In genomic region chr20:46130534-46130933, GRCh38 we compare ENCODE assay signal across 19 cellular contexts. TPM values are rescaled to one million over a fixed set of nuclear protein-coding genes. Genes with fewer than 3 reads are reported as not detected.
A peak's percentile ranks its signal among the peaks of the same experiment; 100 is the strongest.
DNase-seq lines count a peak whose midpoint lies in the region; ATAC-seq and TF ChIP-seq lines count a peak whose summit lies in the region.
"Had no signal": no experiment of that assay in that cellular context is flagged by ENCODE, and none has a peak within 500 bp of the region (broad histone marks: within the 10 kb centered on the region; RNA-seq: fewer than 3 reads in every experiment).

No MANE protein-coding gene starts in this region.

- no peaks in the 10 kb centered on the region for H3K4me1 Mint-ChIP-seq in activated T-helper 17 cell treated with anti-CD3 and anti-CD28 coated beads, Interleukin-2, amount 50 U/mL, for 72 hours
- peaks cover 10% of the 10 kb centered on the region for H3K4me1 Mint-ChIP-seq in endothelial cell (ENCODE audit: unreplicated experiment)
- H3K4me1 Mint-ChIP-seq in activated naive CD8-positive, alpha-beta T cell treated with anti-CD3 and anti-CD28 coated beads for 36 hours = peaks cover 1% of the 10 kb centered on the region

- WGBS in esophagus squamous epithelium, 2 donors = 44 to 52% methylated on average over 4 of the region's 4 CpGs

- H3K4me3 ChIP-seq in BLaER1 treated with 17β-estradiol and CSF1 and Interleukin-3, amounts not matched to agents 10 nM and 100 nM = no peak overlapping the region
- H3K4me3 ChIP-seq in esophagus squamous epithelium = no peak overlapping the region
- H3K4me3 ChIP-seq: prostate gland, SK-N-MC, stomach had no signal

- DNase-seq in NCI-H2196 (lab: John Stamatoyannopoulos, UW; ENCODE audit: unreplicated experiment) (peak; percentile 59), NCI-H526 (lab: John Stamatoyannopoulos, UW) (no peak), endothelial cell (ENCODE audit: low spot score) (no peak), esophagus squamous epithelium (lab: John Stamatoyannopoulos, UW) (no peak)
- no peak for DNase-seq in activated naive CD8-positive, alpha-beta T cell treated with anti-CD3 and anti-CD28 coated beads for 36 hours
- DNase-seq: activated CD4-positive, alpha-beta memory T cell treated with anti-CD3 and anti-CD28 coated beads for 36 hours; activated T-cell treated with anti-CD3 and anti-CD28 coated beads, Interleukin-2, amount 50 U/mL, for 72 hours; Caco-2; central memory CD4-positive, alpha-beta T cell; foreskin keratinocyte; left ventricle myocardium superior; NCI-H1930; stomach had no signal

- H3K27ac ChIP-seq in BLaER1 treated with 17β-estradiol and CSF1 and Interleukin-3, amounts not matched to agents 10 nM and 100 nM = no peak overlapping the region
- H3K27ac ChIP-seq in esophagus squamous epithelium = no peak overlapping the region
- H3K27ac ChIP-seq: foreskin keratinocyte, HL-60, prostate gland, SK-N-MC, stomach had no signal

- intact Hi-C loops in esophagus squamous epithelium (cut with DNase I) = loop anchor here (10.0 kb wide), 1 partner anchor 214 kb away; no protein-coding TSS in a partner anchor

- no peaks in the 10 kb centered on the region for H3K27me3 ChIP-seq in BLaER1 treated with 17β-estradiol and CSF1 and Interleukin-3, amounts not matched to agents 10 nM and 100 nM
- peaks cover 0 to 48% (median 0%) of the 10 kb centered on the region in 4 donors for H3K27me3 ChIP-seq in esophagus squamous epithelium

- no peak overlapping the region for H3K9ac ChIP-seq in BLaER1 treated with 17β-estradiol and CSF1 and Interleukin-3, amounts not matched to agents 10 nM and 100 nM

- peak overlapping the region in 8 of 11 experiments; percentile 9 to 42 (median 32); a peak in 9 of 22 replicates for H3K4me2 ChIP-seq in BLaER1 treated with 17β-estradiol and CSF1 and Interleukin-3, amounts not matched to agents 10 nM and 100 nM

- H3K9me3 ChIP-seq in BLaER1 treated with 17β-estradiol and CSF1 and Interleukin-3, amounts not matched to agents 10 nM and 100 nM (replicated peaks in 1 of 11) = no peaks in the 10 kb centered on the region
- no peaks in the 10 kb centered on the region for H3K9me3 ChIP-seq in esophagus squamous epithelium
- H3K9me3 ChIP-seq: Caco-2, prostate gland, stomach had no signal

- H3K27me3 Mint-ChIP-seq in activated T-helper 17 cell treated with anti-CD3 and anti-CD28 coated beads, Interleukin-2, amount 50 U/mL, for 72 hours = peaks cover 24% of the 10 kb centered on the region
- peaks cover 4% of the 10 kb centered on the region for H3K27me3 Mint-ChIP-seq in endothelial cell (ENCODE audit: unreplicated experiment)
- peaks cover 32% of the 10 kb centered on the region for H3K27me3 Mint-ChIP-seq in activated naive CD8-positive, alpha-beta T cell treated with anti-CD3 and anti-CD28 coated beads for 36 hours

- ATAC-seq in GM18505 (IDR thresholded peaks at IDR 0.05; ENCODE audit: unreplicated experiment) = no peak
- peak; percentile 48 for ATAC-seq in activated T-helper 17 cell treated with anti-CD3 and anti-CD28 coated beads, Interleukin-2, amount 50 U/mL, for 72 hours (replicated peaks)
- ATAC-seq: foreskin keratinocyte had no signal

- peaks cover 0 to 69% (median 18%) of the 10 kb centered on the region in 11 experiments; a peak in 15 of 22 replicates for H4K20me1 ChIP-seq in BLaER1 treated with 17β-estradiol and CSF1 and Interleukin-3, amounts not matched to agents 10 nM and 100 nM

- H3K36me3 Mint-ChIP-seq in activated T-helper 17 cell treated with anti-CD3 and anti-CD28 coated beads, Interleukin-2, amount 50 U/mL, for 72 hours (ENCODE audit: low read depth) = no peaks in the 10 kb centered on the region
- H3K36me3 Mint-ChIP-seq in endothelial cell (ENCODE audit: low read depth, unreplicated experiment) = peaks cover 12% of the 10 kb centered on the region
- H3K36me3 Mint-ChIP-seq in activated naive CD8-positive, alpha-beta T cell treated with anti-CD3 and anti-CD28 coated beads for 36 hours = no peaks in the 10 kb centered on the region
- H3K36me3 Mint-ChIP-seq: activated CD4-positive, alpha-beta memory T cell treated with anti-CD3 and anti-CD28 coated beads for 36 hours had no signal

- no peak for TF ChIP-seq CTCF in endothelial cell (IDR thresholded peaks at IDR 0.05; ENCODE audit: unreplicated experiment)
- no peak for TF ChIP-seq CTCF in esophagus squamous epithelium (IDR thresholded peaks at IDR 0.05)

- H3K9me3 Mint-ChIP-seq in activated T-helper 17 cell treated with anti-CD3 and anti-CD28 coated beads, Interleukin-2, amount 50 U/mL, for 72 hours = no peaks in the 10 kb centered on the region
- H3K9me3 Mint-ChIP-seq in endothelial cell (ENCODE audit: unreplicated experiment) = no peaks in the 10 kb centered on the region
- H3K9me3 Mint-ChIP-seq in activated naive CD8-positive, alpha-beta T cell treated with anti-CD3 and anti-CD28 coated beads for 36 hours = no peaks in the 10 kb centered on the region
- H3K9me3 Mint-ChIP-seq: activated CD4-positive, alpha-beta memory T cell treated with anti-CD3 and anti-CD28 coated beads for 36 hours; activated T-cell treated with anti-CD3 and anti-CD28 coated beads, Interleukin-2, amount 50 U/mL, for 72 hours had no signal

- no peak overlapping the region for H3K4me3 Mint-ChIP-seq in activated T-helper 17 cell treated with anti-CD3 and anti-CD28 coated beads, Interleukin-2, amount 50 U/mL, for 72 hours
- no peak overlapping the region for H3K4me3 Mint-ChIP-seq in endothelial cell (ENCODE audit: unreplicated experiment)
- H3K4me3 Mint-ChIP-seq in activated naive CD8-positive, alpha-beta T cell treated with anti-CD3 and anti-CD28 coated beads for 36 hours = no peak overlapping the region
- H3K4me3 Mint-ChIP-seq: activated CD4-positive, alpha-beta memory T cell treated with anti-CD3 and anti-CD28 coated beads for 36 hours; activated T-cell treated with anti-CD3 and anti-CD28 coated beads, Interleukin-2, amount 50 U/mL, for 72 hours had no signal

- peak; percentile 32 for TF ChIP-seq POLR2A in GM18505 (IDR thresholded peaks at IDR 0.05; ENCODE audit: borderline replicate concordance, extremely low read depth, insufficient read depth, insufficient read length)
- TF ChIP-seq POLR2A in esophagus squamous epithelium (IDR thresholded peaks at IDR 0.05) = no peak

- H3K27ac Mint-ChIP-seq in activated T-helper 17 cell treated with anti-CD3 and anti-CD28 coated beads, Interleukin-2, amount 50 U/mL, for 72 hours = no peak overlapping the region
- no peak overlapping the region for H3K27ac Mint-ChIP-seq in endothelial cell (ENCODE audit: unreplicated experiment)
- no peak overlapping the region for H3K27ac Mint-ChIP-seq in activated naive CD8-positive, alpha-beta T cell treated with anti-CD3 and anti-CD28 coated beads for 36 hours
- H3K27ac Mint-ChIP-seq: activated CD4-positive, alpha-beta memory T cell treated with anti-CD3 and anti-CD28 coated beads for 36 hours; activated T-cell treated with anti-CD3 and anti-CD28 coated beads, Interleukin-2, amount 50 U/mL, for 72 hours had no signal

- H3K36me3 ChIP-seq in BLaER1 treated with 17β-estradiol and CSF1 and Interleukin-3, amounts not matched to agents 10 nM and 100 nM = peaks cover 3 to 41% (median 34%) of the 10 kb centered on the region in 11 experiments; a peak in 18 of 22 replicates
- peaks cover 0 to 17% (median 0%) of the 10 kb centered on the region in 3 donors for H3K36me3 ChIP-seq in esophagus squamous epithelium
- H3K36me3 ChIP-seq: prostate gland had no signal

- peaks cover 36 to 67% (median 46%) of the 10 kb centered on the region in 10 experiments for H3K4me1 ChIP-seq in BLaER1 treated with 17β-estradiol and CSF1 and Interleukin-3, amounts not matched to agents 10 nM and 100 nM
- peaks cover 0 to 22% (median 9%) of the 10 kb centered on the region in 3 donors for H3K4me1 ChIP-seq in esophagus squamous epithelium
- H3K4me1 ChIP-seq: Caco-2, foreskin keratinocyte, prostate gland had no signal

RNA-seq across cellular contexts. Expression of gene CD40, which starts 12.4 kb away (rescaled TPM):
- 1 to 10 TPM; 1.5 to 7.8 TPM for total RNA-seq in activated T-helper 17 cell treated with anti-CD3 and anti-CD28 coated beads, Interleukin-2, amount 50 U/mL, for 72 hours
- total RNA-seq in endothelial cell (ENCODE audit: unreplicated experiment) = 69.4 TPM
- total RNA-seq in esophagus squamous epithelium = 10 to 100 TPM in 2 of 4 donors, 1 to 10 TPM in 2; 3.2 to 15.3 (median 10.2) TPM
- total RNA-seq in activated naive CD8-positive, alpha-beta T cell treated with anti-CD3 and anti-CD28 coated beads for 36 hours = 1 to 10 TPM; 4.6 to 5.3 TPM
- total RNA-seq: Caco-2 had no signal

RNA-seq across cellular contexts. Expression of gene NCOA5, which starts 40.8 kb away (rescaled TPM):
- 10 to 100 TPM; 16.4 to 31.6 TPM for total RNA-seq in activated T-helper 17 cell treated with anti-CD3 and anti-CD28 coated beads, Interleukin-2, amount 50 U/mL, for 72 hours
- total RNA-seq in endothelial cell (ENCODE audit: unreplicated experiment) = 34.9 TPM
- total RNA-seq in esophagus squamous epithelium = 10 to 100 TPM; 20.7 to 29.8 (median 22.3) TPM
- 10 to 100 TPM; 26.2 to 27.3 TPM for total RNA-seq in activated naive CD8-positive, alpha-beta T cell treated with anti-CD3 and anti-CD28 coated beads for 36 hours
